Comparison of ENCODE assay signal across 17 cellular contexts in genomic region chr1:175003521-175003920, GRCh38. TPM values are rescaled to one million over a fixed set of nuclear protein-coding genes. Genes with fewer than 3 reads are reported as not detected.
DNase-seq lines count a peak whose midpoint lies in the region; ATAC-seq and TF ChIP-seq lines count a peak whose summit lies in the region.
"Had no signal": no experiment of that assay in that cellular context is flagged by ENCODE, and none has a peak within 500 bp of the region (broad histone marks: within the 10 kb centered on the region; RNA-seq: fewer than 3 reads in every experiment).

No MANE protein-coding gene starts in this region.

- no peaks in the 10 kb centered on the region for H3K9me3 ChIP-seq in adipocyte (ENCODE audit: control insufficient read depth, low read length)
- H3K9me3 ChIP-seq: sigmoid colon had no signal

- H3K4me3 Mint-ChIP-seq in activated CD8-positive, alpha-beta T cell treated with anti-CD3 and anti-CD28 coated beads for 36 hours = peak overlapping the region; percentile 59
- no peak overlapping the region for H3K4me3 Mint-ChIP-seq in activated CD8-positive, alpha-beta T cell treated with anti-CD3 and anti-CD28 coated beads, Interleukin-2, amount 10 ng/mL, durations not matched to agents 7 days and 5 days
- H3K4me3 Mint-ChIP-seq in progenitor cell of endocrine pancreas (ENCODE audit: low read depth) = no peak overlapping the region
- H3K4me3 Mint-ChIP-seq: nephron had no signal

- H3K27me3 ChIP-seq in adipocyte (replicated peaks; ENCODE audit: control insufficient read depth, insufficient read depth, low read length) = no peaks in the 10 kb centered on the region
- H3K27me3 ChIP-seq: sigmoid colon had no signal

- H3K4me3 ChIP-seq in adipocyte (ENCODE audit: low read length) = peak overlapping the region; percentile 70
- H3K4me3 ChIP-seq: sigmoid colon had no signal

- POLR2A ChIA-PET in activated CD8-positive, alpha-beta T cell treated with anti-CD3 and anti-CD28 coated beads for 36 hours (lab: Charles Lee) = interaction anchor here (1.3 to 4.7 kb wide), 3 partner anchors 12 to 33 kb away, joined by 4 to 23 read pairs (median 7); partner anchors contain the start of gene MRPS14
- POLR2A ChIA-PET in activated CD8-positive, alpha-beta T cell treated with anti-CD3 and anti-CD28 coated beads, Interleukin-2, amount 10 ng/mL, durations not matched to agents 7 days and 5 days (lab: Charles Lee) = interaction anchor here (1.0 to 1.4 kb wide), 4 partner anchors 9 to 1136 kb away, joined by 3 to 7 read pairs (median 4); partner anchors contain the start of genes GAS5 and MRPS14

- TF ChIP-seq CTCF in activated CD8-positive, alpha-beta T cell treated with anti-CD3 and anti-CD28 coated beads for 36 hours (IDR thresholded peaks at IDR 0.05) = no peak
- TF ChIP-seq CTCF in progenitor cell of endocrine pancreas (IDR thresholded peaks at IDR 0.05; ENCODE audit: unreplicated experiment) = no peak

- CTCF ChIA-PET in activated CD8-positive, alpha-beta T cell treated with anti-CD3 and anti-CD28 coated beads for 36 hours (lab: Charles Lee) = interaction anchor here (4.0 kb wide), 1 partner anchor 19 kb away, joined by 21 read pairs; the partner anchor contains the start of gene MRPS14
- CTCF ChIA-PET in activated CD8-positive, alpha-beta T cell treated with anti-CD3 and anti-CD28 coated beads, Interleukin-2, amount 10 ng/mL, durations not matched to agents 7 days and 5 days (lab: Charles Lee) = interaction anchor here (1.7 kb wide), 1 partner anchor 20 kb away, joined by 6 read pairs; the partner anchor contains the start of gene MRPS14

- no peaks in the 10 kb centered on the region for H3K27me3 Mint-ChIP-seq in activated CD8-positive, alpha-beta T cell treated with anti-CD3 and anti-CD28 coated beads for 36 hours
- H3K27me3 Mint-ChIP-seq in activated CD8-positive, alpha-beta T cell treated with anti-CD3 and anti-CD28 coated beads, Interleukin-2, amount 10 ng/mL, durations not matched to agents 7 days and 5 days (ENCODE audit: low read depth) = no peaks in the 10 kb centered on the region
- H3K27me3 Mint-ChIP-seq in progenitor cell of endocrine pancreas = no peaks in the 10 kb centered on the region

- peak overlapping the region; percentile 86 for H3K27ac Mint-ChIP-seq in activated CD8-positive, alpha-beta T cell treated with anti-CD3 and anti-CD28 coated beads for 36 hours
- H3K27ac Mint-ChIP-seq in activated CD8-positive, alpha-beta T cell treated with anti-CD3 and anti-CD28 coated beads, Interleukin-2, amount 10 ng/mL, durations not matched to agents 7 days and 5 days = no peak overlapping the region
- H3K27ac Mint-ChIP-seq in progenitor cell of endocrine pancreas = peak overlapping the region; percentile 12

- peak overlapping the region; percentile 65 for H3K9ac ChIP-seq in adipocyte (ENCODE audit: low read length)

- H3K4me1 ChIP-seq in adipocyte (ENCODE audit: control insufficient read depth, insufficient read depth, low read length) = peaks cover 34% of the 10 kb centered on the region

- H3K4me1 Mint-ChIP-seq in activated CD8-positive, alpha-beta T cell treated with anti-CD3 and anti-CD28 coated beads for 36 hours (ENCODE audit: low read depth) = peaks cover 50% of the 10 kb centered on the region
- H3K4me1 Mint-ChIP-seq in activated CD8-positive, alpha-beta T cell treated with anti-CD3 and anti-CD28 coated beads, Interleukin-2, amount 10 ng/mL, durations not matched to agents 7 days and 5 days (ENCODE audit: low read depth) = peaks cover 40% of the 10 kb centered on the region
- H3K4me1 Mint-ChIP-seq in progenitor cell of endocrine pancreas (ENCODE audit: low read depth) = peaks cover 19% of the 10 kb centered on the region

- no peak for ATAC-seq in activated CD8-positive, alpha-beta T cell treated with anti-CD3 and anti-CD28 coated beads for 36 hours
- ATAC-seq in activated CD8-positive, alpha-beta T cell treated with anti-CD3 and anti-CD28 coated beads, Interleukin-2, amount 10 ng/mL, durations not matched to agents 7 days and 5 days = no peak
- ATAC-seq in GM21423 (IDR thresholded peaks at IDR 0.05; ENCODE audit: unreplicated experiment) = no peak
- no peak for ATAC-seq in GM21390 (IDR thresholded peaks at IDR 0.05; ENCODE audit: unreplicated experiment)
- ATAC-seq: left lobe of liver had no signal

- no peak for DNase-seq in activated CD8-positive, alpha-beta T cell treated with anti-CD3 and anti-CD28 coated beads for 36 hours
- DNase-seq in activated CD8-positive, alpha-beta T cell treated with anti-CD3 and anti-CD28 coated beads, Interleukin-2, amount 10 ng/mL, durations not matched to agents 7 days and 5 days = no peak
- DNase-seq in LHCN-M2 (ENCODE audit: low read depth) = peak; percentile 30
- no peak for DNase-seq in adipocyte (ENCODE audit: low read depth)
- no peak for DNase-seq in progenitor cell of endocrine pancreas (ENCODE audit: low spot score, unreplicated experiment)
- DNase-seq in NK-92 treated with Interleukin-12 subunit alpha and Interleukin-12 subunit beta, amount 100 ng/mL, for 24 hours (lab: John Stamatoyannopoulos, UW) = no peak
- DNase-seq: ACHN, cortex of kidney, DMS 273 treated with DMSO at 0.1 percent for 48 hours, hypothalamus, NCI-H2107, Right ventricle myocardium superior, sigmoid colon had no signal

- H3K36me3 ChIP-seq in adipocyte (ENCODE audit: control insufficient read depth, insufficient read depth, low read length, severe bottlenecking) = peaks cover 35% of the 10 kb centered on the region

- intact Hi-C loops in activated CD8-positive, alpha-beta T cell treated with anti-CD3 and anti-CD28 coated beads for 36 hours (cut with micrococcal nuclease) = no loop called here

- peaks cover 57% of the 10 kb centered on the region for H3K36me3 Mint-ChIP-seq in activated CD8-positive, alpha-beta T cell treated with anti-CD3 and anti-CD28 coated beads for 36 hours (ENCODE audit: low read depth)
- H3K36me3 Mint-ChIP-seq in activated CD8-positive, alpha-beta T cell treated with anti-CD3 and anti-CD28 coated beads, Interleukin-2, amount 10 ng/mL, durations not matched to agents 7 days and 5 days (ENCODE audit: low read depth) = peaks cover 48% of the 10 kb centered on the region
- H3K36me3 Mint-ChIP-seq in progenitor cell of endocrine pancreas (ENCODE audit: insufficient read depth) = peaks cover 9% of the 10 kb centered on the region

- H3K9me3 Mint-ChIP-seq in activated CD8-positive, alpha-beta T cell treated with anti-CD3 and anti-CD28 coated beads for 36 hours = no peaks in the 10 kb centered on the region
- no peaks in the 10 kb centered on the region for H3K9me3 Mint-ChIP-seq in activated CD8-positive, alpha-beta T cell treated with anti-CD3 and anti-CD28 coated beads, Interleukin-2, amount 10 ng/mL, durations not matched to agents 7 days and 5 days (ENCODE audit: insufficient read depth)
- H3K9me3 Mint-ChIP-seq in progenitor cell of endocrine pancreas (ENCODE audit: low read depth) = no peaks in the 10 kb centered on the region
- H3K9me3 Mint-ChIP-seq: nephron had no signal

RNA-seq across cellular contexts. Expression of gene CACYBP, which starts 3.8 kb away (rescaled TPM):
- total RNA-seq in activated CD8-positive, alpha-beta T cell treated with anti-CD3 and anti-CD28 coated beads for 36 hours = 100 to 1,000 TPM; 307 to 346 TPM
- total RNA-seq in activated CD8-positive, alpha-beta T cell treated with anti-CD3 and anti-CD28 coated beads, Interleukin-2, amount 10 ng/mL, durations not matched to agents 7 days and 5 days = 100 to 1,000 TPM; 209 to 215 TPM
- total RNA-seq in LHCN-M2 (2014; rRNA removed) = 145 and 179 TPM in 2 replicates
- 65.9 TPM for polyA plus RNA-seq in LHCN-M2 (2012)
- total RNA-seq in progenitor cell of endocrine pancreas = 91.5 and 116 TPM in 2 replicates

RNA-seq across cellular contexts. Expression of gene MRPS14, which starts 19.7 kb away (rescaled TPM):
- 10 to 100 TPM; 42.1 to 45.7 TPM for total RNA-seq in activated CD8-positive, alpha-beta T cell treated with anti-CD3 and anti-CD28 coated beads for 36 hours
- total RNA-seq in activated CD8-positive, alpha-beta T cell treated with anti-CD3 and anti-CD28 coated beads, Interleukin-2, amount 10 ng/mL, durations not matched to agents 7 days and 5 days = 10 to 100 TPM; 30.2 to 33.7 TPM
- total RNA-seq in LHCN-M2 (2014; rRNA removed) (13.5 and 17.2 TPM in 2 replicates), progenitor cell of endocrine pancreas (27.5 and 29.8 TPM in 2 replicates)
- 29.5 TPM for polyA plus RNA-seq in LHCN-M2 (2012)
